20 cellular contexts compared by ENCODE assay signal in genomic region chr11:2223153-2223794, GRCh38. TPM values are rescaled to one million over a fixed set of nuclear protein-coding genes. Genes with fewer than 3 reads are reported as not detected.
DNase-seq lines count a peak whose midpoint lies in the region; TF ChIP-seq lines count a peak whose summit lies in the region.
"Had no signal": no experiment of that assay in that cellular context is flagged by ENCODE, and none has a peak within 500 bp of the region (broad histone marks: within the 10 kb centered on the region; RNA-seq: fewer than 3 reads in every experiment).

No MANE protein-coding gene starts in this region.

- no peak overlapping the region for H3K27ac Mint-ChIP-seq in T-helper 2 cell treated with Interferon-gamma antibody and Interleukin-4, amounts not matched to agents 5 μg/mL and 100 μg/mL, for 36 hours
- H3K27ac Mint-ChIP-seq: CD4-positive, alpha-beta T cell had no signal

- H3K4me3 Mint-ChIP-seq in T-helper 2 cell treated with Interferon-gamma antibody and Interleukin-4, amounts not matched to agents 5 μg/mL and 100 μg/mL, for 36 hours, result no peak overlapping the region
- H3K4me3 Mint-ChIP-seq: CD4-positive, alpha-beta T cell had no signal

- H3K9me3 Mint-ChIP-seq in T-helper 2 cell treated with Interferon-gamma antibody and Interleukin-4, amounts not matched to agents 5 μg/mL and 100 μg/mL, for 36 hours, result no peaks in the 10 kb centered on the region

- DNase-seq in T-helper 2 cell treated with Interferon-gamma antibody and Interleukin-4, amounts not matched to agents 5 μg/mL and 100 μg/mL, for 36 hours (ENCODE audit: low spot score), result peak; percentile 2
- DNase-seq in T-helper 2 cell, result no peak
- peak; percentile 18 for DNase-seq in NT2/D1 (ENCODE audit: low read depth, low spot score)
- no peak for DNase-seq in hepatocyte (ENCODE audit: low spot score)
- no peak for DNase-seq in hypothalamus (lab: John Stamatoyannopoulos, UW)
- no peak for DNase-seq in UCSD-AML1 (lab: John Stamatoyannopoulos, UW; ENCODE audit: unreplicated experiment)
- DNase-seq in NCI-H2227 (lab: John Stamatoyannopoulos, UW; ENCODE audit: unreplicated experiment), result no peak
- DNase-seq in kidney glomerular epithelial cell (lab: John Stamatoyannopoulos, UW), result no peak
- DNase-seq: BE2C; Caco-2; CD4-positive, alpha-beta T cell; GF-D8; GM23248; NCI-H187 treated with DMSO at 0.1 percent for 48 hours; NCI-H226; NCI-H524; NCI-H82 had no signal

- peaks cover 19% of the 10 kb centered on the region for H3K27me3 Mint-ChIP-seq in T-helper 2 cell treated with Interferon-gamma antibody and Interleukin-4, amounts not matched to agents 5 μg/mL and 100 μg/mL, for 36 hours (ENCODE audit: low read depth)

- H3K4me3 ChIP-seq in NT2/D1 (ENCODE audit: insufficient read length, low read depth) (no peak overlapping the region), hepatocyte (no peak overlapping the region)
- H3K4me3 ChIP-seq: GM23248 had no signal

- H3K4me1 Mint-ChIP-seq in T-helper 2 cell treated with Interferon-gamma antibody and Interleukin-4, amounts not matched to agents 5 μg/mL and 100 μg/mL, for 36 hours (ENCODE audit: low read depth), result no peaks in the 10 kb centered on the region

- H4K20me1 ChIP-seq in hepatocyte (ENCODE audit: insufficient read depth, poor library complexity, severe bottlenecking), result no peaks in the 10 kb centered on the region

- no peaks in the 10 kb centered on the region for H3K9me2 ChIP-seq in hepatocyte (replicated peaks; ENCODE audit: insufficient read depth)

- H2AFZ ChIP-seq in hepatocyte, result no peak overlapping the region
- H2AFZ ChIP-seq: GM23248 had no signal

- H3K9ac ChIP-seq in NT2/D1 (ENCODE audit: insufficient read length, low read depth), result no peak overlapping the region
- H3K9ac ChIP-seq: GM23248 had no signal

- H3K36me3 Mint-ChIP-seq in T-helper 2 cell treated with Interferon-gamma antibody and Interleukin-4, amounts not matched to agents 5 μg/mL and 100 μg/mL, for 36 hours (ENCODE audit: low read depth), result no peaks in the 10 kb centered on the region

- WGBS in hepatocyte (ENCODE audit: low lambda C conversion rate, missing lambda C conversion rate), result 76% methylated on average over 5 of the region's 5 CpGs

- H3K36me3 ChIP-seq in NT2/D1 (ENCODE audit: insufficient read depth, insufficient read length, low read length) (no peaks in the 10 kb centered on the region), hepatocyte (replicated peaks; ENCODE audit: insufficient read depth, low read depth) (no peaks in the 10 kb centered on the region)
- H3K36me3 ChIP-seq: BE2C had no signal

- peak overlapping the region; percentile 91 for H3K27ac ChIP-seq in hepatocyte
- H3K27ac ChIP-seq: GM23248, HL-60 had no signal

- no peaks in the 10 kb centered on the region for H3K79me2 ChIP-seq in hepatocyte

- no peak overlapping the region for H3K4me2 ChIP-seq in hepatocyte

- no peaks in the 10 kb centered on the region; the same call in none of the 2 replicates for H3K9me3 ChIP-seq in NT2/D1 (ENCODE audit: insufficient read depth, low read length)
- H3K9me3 ChIP-seq in hepatocyte (ENCODE audit: low read depth), result no peaks in the 10 kb centered on the region
- H3K9me3 ChIP-seq: BE2C had no signal

- H3K4me1 ChIP-seq in NT2/D1 (ENCODE audit: insufficient read depth, insufficient read length) (peaks cover under 1% of the 10 kb centered on the region), hepatocyte (ENCODE audit: insufficient read depth) (peaks cover 15% of the 10 kb centered on the region)
- H3K4me1 ChIP-seq: BE2C had no signal

- TF ChIP-seq CTCF in hepatocyte (IDR thresholded peaks at IDR 0.05; ENCODE audit: poor library complexity), result no peak

- peaks cover 5% of the 10 kb centered on the region for H3K27me3 ChIP-seq in NT2/D1 (ENCODE audit: insufficient read depth, insufficient read length)
- H3K27me3 ChIP-seq in hepatocyte, result no peaks in the 10 kb centered on the region
- H3K27me3 ChIP-seq: BE2C had no signal

RNA-seq across cellular contexts. Expression of gene ASCL2, which starts 47.1 kb away (rescaled TPM):
- total RNA-seq in hepatocyte, result 3.3 and 5.6 TPM in 2 replicates
- 5.8 and 7.9 TPM in 2 replicates for polyA plus RNA-seq in hepatocyte
- total RNA-seq: CD4-positive, alpha-beta T cell; Daoy; GM23248; HT1080 had no signal
- polyA plus RNA-seq: GM23248 had no signal

RNA-seq across cellular contexts. Expression of gene TH, which starts 51.7 kb away (rescaled TPM):
- 0.92 and 2.6 TPM in 2 replicates for total RNA-seq in hepatocyte
- polyA plus RNA-seq in hepatocyte, result 5.6 and 15.3 TPM in 2 replicates
- total RNA-seq: Caco-2; CD4-positive, alpha-beta T cell; Daoy; GM23248; HT1080 had no signal
- polyA plus RNA-seq: GM23248 had no signal

Comparison
In these comparisons a context has a peak if more than half of its experiments do, and no peak if none do; other contexts are left out.
1. DNase-seq: peak in T-helper 2 cell treated with Interferon-gamma antibody and Interleukin-4, amounts not matched to agents 5 μg/mL and 100 μg/mL, for 36 hours (single experiment) and NT2/D1 (single experiment); none in T-helper 2 cell (0 of 5), hepatocyte (single experiment), hypothalamus (0 of 51), UCSD-AML1 (single experiment), NCI-H2227 (single experiment) and kidney glomerular epithelial cell (single experiment).